Comparison of ENCODE assay signal across 8 cellular contexts in genomic region chr6:41733707-41734665, GRCh38.
DNase-seq lines count a peak whose midpoint lies in the region; TF ChIP-seq lines count a peak whose summit lies in the region.

No MANE protein-coding gene starts in this region.

- CTCF ChIA-PET in GM10248 (lab: Yijun Ruan, JAX) (interaction anchor here (0.6 to 18.9 kb wide), 21 partner anchors 8 to 311 kb away, joined by 3 to 264 read pairs (median 4); partner anchors contain the start of genes FRS3, PGC and TOMM6), HEK293T (lab: Yijun Ruan, JAX) (interaction anchor here (0.9 to 2.2 kb wide), 5 partner anchors 27 to 53 kb away, joined by 3 to 8 read pairs (median 5); partner anchors contain the start of gene TOMM6)

- peak overlapping the region; percentile 83 for H3K4me3 Mint-ChIP-seq in T-helper 2 cell treated with Interferon-gamma antibody and Interleukin-4, amounts not matched to agents 5 μg/mL and 100 μg/mL, for 36 hours

- POLR2A ChIA-PET in GM10248 (lab: Yijun Ruan, JAX) (interaction anchor here (0.7 to 3.9 kb wide), 7 partner anchors 13 to 400 kb away, joined by 3 to 39 read pairs (median 7); partner anchors contain the start of gene TOMM6), HEK293T (lab: Yijun Ruan, JAX) (interaction anchor here (1.0 to 2.2 kb wide), 6 partner anchors 8 to 316 kb away, joined by 3 to 14 read pairs (median 4); partner anchors contain the start of genes FRS3, TAF8 and TOMM6)

- no peak for TF ChIP-seq CTCF in GM10248 (IDR thresholded peaks at IDR 0.05; ENCODE audit: control extremely low read depth, extremely low read depth, low read depth, missing control alignments)
- TF ChIP-seq CTCF in astrocyte of the spinal cord (IDR thresholded peaks at IDR 0.05; ENCODE audit: low read depth, low read length): no peak
- no peak for TF ChIP-seq CTCF in retinal pigment epithelial cell (conservative IDR thresholded peaks at IDR 0.05; ENCODE audit: low read depth, low read length)

- H3K4me1 Mint-ChIP-seq in T-helper 2 cell treated with Interferon-gamma antibody and Interleukin-4, amounts not matched to agents 5 μg/mL and 100 μg/mL, for 36 hours (ENCODE audit: low read depth): peaks cover 27% of the 10 kb centered on the region

- H3K4me3 ChIP-seq in astrocyte of the spinal cord (ENCODE audit: low read depth, low read length): peak overlapping the region; percentile 67
- peak overlapping the region; percentile 63 for H3K4me3 ChIP-seq in retinal pigment epithelial cell (ENCODE audit: low read length)

- DNase-seq in GM10248 (ENCODE audit: extremely low spot score): peak; percentile 93
- peak; percentile 62 for DNase-seq in HEK293T (ENCODE audit: extremely low spot score)
- peak; percentile 67 for DNase-seq in NCI-H1092 (lab: John Stamatoyannopoulos, UW)
- DNase-seq in T-helper 2 cell treated with Interferon-gamma antibody and Interleukin-4, amounts not matched to agents 5 μg/mL and 100 μg/mL, for 36 hours (ENCODE audit: low spot score): peak; percentile 64
- peak; percentile 76 for DNase-seq in astrocyte of the spinal cord (ENCODE audit: low read depth, low spot score)
- DNase-seq in hypothalamus (lab: John Stamatoyannopoulos, UW): peak in 50 of 51 donors; percentile 31 to 97 (median 84)
- DNase-seq in retinal pigment epithelial cell (ENCODE audit: low read depth): peak; percentile 21
- DNase-seq in KG1 (lab: John Stamatoyannopoulos, UW): no peak

- H3K9me3 Mint-ChIP-seq in T-helper 2 cell treated with Interferon-gamma antibody and Interleukin-4, amounts not matched to agents 5 μg/mL and 100 μg/mL, for 36 hours: no peaks in the 10 kb centered on the region

- H3K27me3 Mint-ChIP-seq in T-helper 2 cell treated with Interferon-gamma antibody and Interleukin-4, amounts not matched to agents 5 μg/mL and 100 μg/mL, for 36 hours (ENCODE audit: low read depth): no peaks in the 10 kb centered on the region

- peak overlapping the region; percentile 78 for H3K27ac Mint-ChIP-seq in T-helper 2 cell treated with Interferon-gamma antibody and Interleukin-4, amounts not matched to agents 5 μg/mL and 100 μg/mL, for 36 hours

- H3K36me3 Mint-ChIP-seq in T-helper 2 cell treated with Interferon-gamma antibody and Interleukin-4, amounts not matched to agents 5 μg/mL and 100 μg/mL, for 36 hours (ENCODE audit: low read depth): no peaks in the 10 kb centered on the region

- in situ Hi-C loops in astrocyte of the spinal cord (cut with HindIII; ENCODE audit: low sequenced_read_pairs): no loop called here

TF ChIP-seq in HEK293T, 16 proteins besides CTCF, POLR2A, EP300 and RAD21:
- TF ChIP-seq LEF1 (IDR thresholded peaks at IDR 0.05; ENCODE audit: borderline replicate concordance): no peak
- TF ChIP-seq HDGF (IDR thresholded peaks at IDR 0.05; ENCODE audit: borderline replicate concordance): no peak
- no peak for TF ChIP-seq SP1 (IDR thresholded peaks at IDR 0.05)
- no peak for TF ChIP-seq FOXA1 (IDR thresholded peaks at IDR 0.05)
- TF ChIP-seq L3MBTL2 (conservative IDR thresholded peaks at IDR 0.05): no peak
- TF ChIP-seq ZNF384 (IDR thresholded peaks at IDR 0.05): no peak
- TF ChIP-seq FOXM1 (IDR thresholded peaks at IDR 0.05; ENCODE audit: borderline replicate concordance): no peak
- TF ChIP-seq ARNT (IDR thresholded peaks at IDR 0.05): no peak
